Comparison of ENCODE assay signal across 18 cellular contexts in the genomic region with DNA sequence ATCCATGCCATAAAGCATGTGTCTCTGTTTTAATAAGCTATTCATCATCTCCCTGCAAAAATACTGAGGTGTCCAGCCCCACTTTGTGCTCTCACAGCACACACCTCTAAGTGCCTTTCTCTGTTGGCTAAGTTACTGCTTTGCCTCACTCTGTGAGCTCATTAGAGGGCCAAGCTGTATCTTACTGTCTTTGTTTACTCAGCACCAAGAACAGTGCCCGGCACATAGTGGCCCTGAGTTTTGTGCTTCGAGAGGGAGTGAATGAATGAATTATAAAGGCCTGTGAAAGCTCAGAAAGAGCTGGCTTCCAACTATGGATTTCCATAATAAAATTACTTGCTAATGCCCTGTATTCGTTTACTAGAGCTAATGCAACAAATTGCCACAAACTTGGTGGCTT. TPM values are rescaled to one million over a fixed set of nuclear protein-coding genes. Genes with fewer than 3 reads are reported as not detected.
DNase-seq lines count a peak whose midpoint lies in the region; ATAC-seq, FAIRE-seq and TF ChIP-seq lines count a peak whose summit lies in the region.
"Had no signal": no experiment of that assay in that cellular context is flagged by ENCODE, and none has a peak within 500 bp of the region (broad histone marks: within the 10 kb centered on the region; RNA-seq: fewer than 3 reads in every experiment).

No MANE protein-coding gene starts in this region.

- no peaks in the 10 kb centered on the region for H3K79me2 ChIP-seq in trophoblast cell (ENCODE audit: control insufficient read depth, insufficient read depth, low read length, poor library complexity)

- no peaks in the 10 kb centered on the region for H3K36me3 ChIP-seq in left lung
- H3K36me3 ChIP-seq in trophoblast cell (ENCODE audit: control insufficient read depth in 1 of 2, insufficient read depth in 2 of 2, low read length in 2 of 2), result no peaks in the 10 kb centered on the region
- H3K36me3 ChIP-seq: BLaER1 had no signal

- no peaks in the 10 kb centered on the region for H3K9me3 ChIP-seq in left lung
- no peaks in the 10 kb centered on the region for H3K9me3 ChIP-seq in trophoblast cell (ENCODE audit: insufficient read depth, low read depth, low read length)
- H3K9me3 ChIP-seq: Caco-2 had no signal

- no peak overlapping the region for H3K4me2 ChIP-seq in trophoblast cell (ENCODE audit: low read length)
- H3K4me2 ChIP-seq: BLaER1 had no signal

- H4K12ac ChIP-seq in trophoblast cell (ENCODE audit: low read depth, low read length), result no peak overlapping the region

- ATAC-seq in left lung (peak; percentile 26), GM18520 (IDR thresholded peaks at IDR 0.05; ENCODE audit: unreplicated experiment) (no peak)
- ATAC-seq: HCT116 had no signal

- H2AFZ ChIP-seq in trophoblast cell (ENCODE audit: insufficient read depth, low read length, poor library complexity), result no peak overlapping the region

- in situ Hi-C loops in T47D (cut with HindIII; ENCODE audit: low pct_unique_long_range_greater_than_20kb, low sequenced_read_pairs), result no loop called here

- no peaks in the 10 kb centered on the region for H3K36me3 Mint-ChIP-seq in MCF 10A (ENCODE audit: insufficient read depth, unreplicated experiment)

- no peak overlapping the region for H4K8ac ChIP-seq in trophoblast cell (ENCODE audit: low read depth, low read length)

- peak overlapping the region; percentile 75 for H2BK5ac ChIP-seq in trophoblast cell (ENCODE audit: low read depth, low read length, poor library complexity)

- POLR2A ChIA-PET in MCF 10A (lab: Yijun Ruan, JAX), result no interaction called here

- H3K4me1 Mint-ChIP-seq in MCF 10A (ENCODE audit: insufficient read depth, unreplicated experiment), result no peaks in the 10 kb centered on the region
- H3K4me1 Mint-ChIP-seq: CD8-positive, alpha-beta memory T cell had no signal

- no peaks in the 10 kb centered on the region for H3K27me3 Mint-ChIP-seq in MCF 10A (ENCODE audit: insufficient read depth, unreplicated experiment)

- no peaks in the 10 kb centered on the region for H3K4me1 ChIP-seq in left lung
- peaks cover 2 to 3% of the 10 kb centered on the region in 2 experiments for H3K4me1 ChIP-seq in trophoblast cell (ENCODE audit: control insufficient read depth in 1 of 2, insufficient read depth in 2 of 2, low read length in 2 of 2)
- H3K4me1 ChIP-seq: BLaER1, Caco-2 had no signal

- WGBS in trophoblast cell (ENCODE audit: extremely low coverage, insufficient coverage, insufficient read length), result no CpG with 5 or more reads among the region's 3 CpGs

- H3K9ac ChIP-seq in trophoblast cell (ENCODE audit: low read length), result no peak overlapping the region
- H3K9ac ChIP-seq: BLaER1 had no signal

- H3K9me3 Mint-ChIP-seq in MCF 10A (ENCODE audit: unreplicated experiment), result no peaks in the 10 kb centered on the region

- no peak overlapping the region for H3K23ac ChIP-seq in trophoblast cell (ENCODE audit: low read length)

- no peak overlapping the region for H4K91ac ChIP-seq in trophoblast cell (ENCODE audit: low read depth, low read length)

- no peak overlapping the region for H2BK120ac ChIP-seq in trophoblast cell (ENCODE audit: insufficient read depth, low read length, poor library complexity)

- FAIRE-seq in HTR-8/SVneo (lab: Jason Lieb, UNC), result peak; percentile 4
- FAIRE-seq: H54 had no signal

- peak; percentile 33 to 66 for DNase-seq in T47D (ENCODE audit: low read depth in 1 of 2, low spot score in 1 of 2)
- DNase-seq in MCF 10A (ENCODE audit: unreplicated experiment), result no peak
- no peak for DNase-seq in HTR-8/SVneo (ENCODE audit: insufficient read length, low spot score)
- DNase-seq in left lung, result no peak
- no peak for DNase-seq in trophoblast cell
- DNase-seq in SK-N-DZ (ENCODE audit: low spot score), result no peak
- no peak for DNase-seq in putamen (ENCODE audit: low spot score)
- DNase-seq: AML-193; Caco-2; CD8-positive, alpha-beta memory T cell; DND-41; GF-D8 had no signal

- H2BK12ac ChIP-seq in trophoblast cell (ENCODE audit: low read length), result peak overlapping the region; percentile 61

- H3K27me3 ChIP-seq in left lung, result no peaks in the 10 kb centered on the region
- H3K27me3 ChIP-seq in trophoblast cell (ENCODE audit: insufficient read depth, low read length), result no peaks in the 10 kb centered on the region
- H3K27me3 ChIP-seq: BLaER1 had no signal

- H3K18ac ChIP-seq in trophoblast cell (ENCODE audit: low read length), result no peak overlapping the region

- H3K27ac ChIP-seq in left lung (no peak overlapping the region), trophoblast cell (ENCODE audit: low read depth, low read length) (peak overlapping the region; percentile 22)
- H3K27ac ChIP-seq: 22Rv1, BLaER1 had no signal

- TF ChIP-seq CTCF in MCF 10A (IDR thresholded peaks at IDR 0.05; ENCODE audit: unreplicated experiment), result no peak
- no peak for TF ChIP-seq CTCF in left lung (IDR thresholded peaks at IDR 0.05)

- H3K4ac ChIP-seq in trophoblast cell (ENCODE audit: low read depth, low read length), result no peak overlapping the region

- no peak overlapping the region for H3K27ac Mint-ChIP-seq in MCF 10A (ENCODE audit: low read depth, unreplicated experiment)
- H3K27ac Mint-ChIP-seq: CD8-positive, alpha-beta memory T cell had no signal

- H3K4me3 ChIP-seq in left lung (no peak overlapping the region), trophoblast cell (ENCODE audit: low read depth, low read length) (no peak overlapping the region)
- H3K4me3 ChIP-seq: BLaER1 had no signal

- no peak overlapping the region for H2AK5ac ChIP-seq in trophoblast cell (ENCODE audit: low read length)

- H3K4me3 Mint-ChIP-seq in MCF 10A (ENCODE audit: unreplicated experiment), result no peak overlapping the region
- H3K4me3 Mint-ChIP-seq: CD8-positive, alpha-beta memory T cell had no signal

- intact Hi-C loops in MCF 10A (cut with micrococcal nuclease), result no loop called here
- intact Hi-C loops in left lung (cut with DNase I), result no loop called here

- CTCF ChIA-PET in MCF 10A (lab: Yijun Ruan, JAX), result interaction anchor here (0.6 to 1.0 kb wide), 2 partner anchors 10 to 11 kb away, joined by 3 to 4 read pairs; no protein-coding TSS in a partner anchor

- peaks cover 10% of the 10 kb centered on the region for H3K79me1 ChIP-seq in trophoblast cell (ENCODE audit: low read length)

- no TSS peak for BruUV-seq in MCF 10A (replicated peaks; lab: Mats Ljungman, UMichigan)

- no peak overlapping the region for H3K14ac ChIP-seq in trophoblast cell (ENCODE audit: low read length)

RNA-seq across cellular contexts. Expression of a gene that starts 50.2 kb away (rescaled TPM):
- total RNA-seq in MCF 10A (2022) (1.1 and 1.7 TPM in 2 replicates), left lung (1 to 10 TPM in 1 of 2 donors, under 1 TPM in 1; 0.55 to 2.2 TPM)
- polyA plus RNA-seq in trophoblast cell (2013), result 94.9 and 103 TPM in 2 replicates
- 0.17 TPM in 1 of 2 replicates, not detected in the other for polyA plus RNA-seq in SK-N-DZ (2014; cell fraction: cytosol; rRNA removed)
- 0.23 TPM in 1 of 2 replicates, not detected in the other for polyA plus RNA-seq in SK-N-DZ (2014; cell fraction: nucleus; rRNA removed)
- total RNA-seq: HT-29 had no signal

Comparison
In these comparisons a context has a peak if more than half of its experiments do, and no peak if none do; other contexts are left out.
1. DNase-seq: peak in T47D (2 of 2); none in MCF 10A (single experiment), HTR-8/SVneo (single experiment), left lung (0 of 2), trophoblast cell (0 of 2), SK-N-DZ (single experiment) and putamen (single experiment).